In the genomic region with DNA sequence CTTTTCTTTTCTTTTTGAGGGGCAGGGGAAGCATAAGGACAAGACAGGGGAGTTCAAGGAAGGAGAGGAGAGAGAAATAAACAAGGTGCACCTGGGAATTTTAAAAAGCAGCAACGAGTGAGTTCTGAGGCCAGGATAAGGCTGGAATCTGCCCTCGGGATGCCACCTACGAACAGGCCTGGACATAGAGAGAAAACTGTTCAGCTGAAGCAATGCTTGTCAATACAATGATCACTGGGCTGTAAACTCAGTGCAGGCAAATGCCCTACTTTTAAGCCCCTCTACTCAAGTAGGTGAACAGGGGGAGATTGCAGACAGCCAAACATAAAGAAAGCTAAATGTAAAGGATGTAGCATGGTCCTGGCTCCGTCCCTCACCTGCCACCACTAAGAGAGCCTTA, we compare ENCODE assay signal across 1 cellular context.
TF ChIP-seq lines count a peak whose summit lies in the region.

No MANE protein-coding gene starts in this region.

TF ChIP-seq in SK-N-SH, 30 proteins besides CTCF, POLR2A, EP300 and RAD21 (continued from another document):
- TF ChIP-seq, protein P1, sequence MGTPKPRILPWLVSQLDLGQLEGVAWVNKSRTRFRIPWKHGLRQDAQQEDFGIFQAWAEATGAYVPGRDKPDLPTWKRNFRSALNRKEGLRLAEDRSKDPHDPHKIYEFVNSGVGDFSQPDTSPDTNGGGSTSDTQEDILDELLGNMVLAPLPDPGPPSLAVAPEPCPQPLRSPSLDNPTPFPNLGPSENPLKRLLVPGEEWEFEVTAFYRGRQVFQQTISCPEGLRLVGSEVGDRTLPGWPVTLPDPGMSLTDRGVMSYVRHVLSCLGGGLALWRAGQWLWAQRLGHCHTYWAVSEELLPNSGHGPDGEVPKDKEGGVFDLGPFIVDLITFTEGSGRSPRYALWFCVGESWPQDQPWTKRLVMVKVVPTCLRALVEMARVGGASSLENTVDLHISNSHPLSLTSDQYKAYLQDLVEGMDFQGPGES (IDR thresholded peaks at IDR 0.05; ENCODE audit: low read depth, low read length) = no peak
- TF ChIP-seq FOSL2 (IDR thresholded peaks at IDR 0.05; ENCODE audit: borderline replicate concordance, low read depth) (no peak), TAF1 (IDR thresholded peaks at IDR 0.05; ENCODE audit: borderline replicate concordance, low read depth, low read length) (no peak), TCF12 (IDR thresholded peaks at IDR 0.05) (no peak)
- TF ChIP-seq, protein P2, sequence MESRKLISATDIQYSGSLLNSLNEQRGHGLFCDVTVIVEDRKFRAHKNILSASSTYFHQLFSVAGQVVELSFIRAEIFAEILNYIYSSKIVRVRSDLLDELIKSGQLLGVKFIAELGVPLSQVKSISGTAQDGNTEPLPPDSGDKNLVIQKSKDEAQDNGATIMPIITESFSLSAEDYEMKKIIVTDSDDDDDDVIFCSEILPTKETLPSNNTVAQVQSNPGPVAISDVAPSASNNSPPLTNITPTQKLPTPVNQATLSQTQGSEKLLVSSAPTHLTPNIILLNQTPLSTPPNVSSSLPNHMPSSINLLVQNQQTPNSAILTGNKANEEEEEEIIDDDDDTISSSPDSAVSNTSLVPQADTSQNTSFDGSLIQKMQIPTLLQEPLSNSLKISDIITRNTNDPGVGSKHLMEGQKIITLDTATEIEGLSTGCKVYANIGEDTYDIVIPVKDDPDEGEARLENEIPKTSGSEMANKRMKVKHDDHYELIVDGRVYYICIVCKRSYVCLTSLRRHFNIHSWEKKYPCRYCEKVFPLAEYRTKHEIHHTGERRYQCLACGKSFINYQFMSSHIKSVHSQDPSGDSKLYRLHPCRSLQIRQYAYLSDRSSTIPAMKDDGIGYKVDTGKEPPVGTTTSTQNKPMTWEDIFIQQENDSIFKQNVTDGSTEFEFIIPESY (IDR thresholded peaks at IDR 0.05; ENCODE audit: borderline replicate concordance, low read depth) = no peak
